ENCODE assay signal across 8 cellular contexts in the genomic region with DNA sequence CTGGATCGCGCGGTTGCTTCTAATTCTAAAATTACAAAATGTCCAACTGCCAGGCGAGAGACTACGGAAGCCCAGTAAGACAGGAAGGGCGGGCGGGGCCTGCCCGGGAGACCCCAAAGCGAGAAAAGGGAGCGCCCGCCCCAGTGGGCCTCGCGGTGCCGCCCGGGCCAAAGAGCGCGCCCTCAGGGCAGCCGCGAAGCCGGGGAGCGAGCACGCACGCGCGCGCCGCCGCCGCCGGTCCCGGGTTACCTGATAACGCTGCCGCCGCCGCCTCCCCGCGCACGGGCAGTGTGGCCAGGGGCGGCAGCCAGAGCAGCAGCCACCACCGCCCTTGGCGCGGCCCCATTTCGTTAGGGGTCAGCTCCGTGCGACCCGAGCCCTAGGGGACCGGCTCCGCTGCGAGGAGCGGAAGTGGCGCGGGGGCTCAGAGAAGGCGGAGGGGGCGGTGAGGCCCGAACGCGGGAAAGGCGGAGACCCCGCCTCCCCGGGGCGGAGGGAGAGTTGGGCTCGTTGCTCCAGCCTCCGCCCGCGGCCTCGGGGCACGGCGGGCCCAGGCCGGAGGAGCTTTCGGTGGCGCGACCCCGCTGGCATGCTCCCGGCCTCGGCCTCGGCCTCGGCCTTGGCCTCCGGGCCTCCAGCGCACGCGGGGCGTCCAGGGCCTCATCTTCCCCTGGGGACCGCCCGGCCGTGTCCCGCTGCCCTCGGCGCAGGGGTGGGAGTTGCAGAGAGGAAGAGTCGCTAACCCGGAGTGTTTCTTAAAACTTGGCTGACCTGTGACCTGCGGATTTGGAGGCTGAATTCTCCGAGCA. TPM values are rescaled to one million over a fixed set of nuclear protein-coding genes. Genes with fewer than 3 reads are reported as not detected.
A peak's percentile ranks its signal among the peaks of the same experiment; 100 is the strongest.
DNase-seq lines count a peak whose midpoint lies in the region; ATAC-seq and TF ChIP-seq lines count a peak whose summit lies in the region.

Gene NEMP2 (minus strand): TSS at position 413 of the 809 bp plus-strand sequence. CDS start 67 bp downstream, at position 346.

- no peak for DNase-seq in BJ (ENCODE audit: low read depth)
- DNase-seq in NCI-H748 (lab: John Stamatoyannopoulos, UW; ENCODE audit: unreplicated experiment): peak; percentile 96
- DNase-seq in activated CD8-positive, alpha-beta T cell treated with anti-CD3 and anti-CD28 coated beads for 36 hours: peak; percentile 86
- DNase-seq in effector CD4-positive, alpha-beta T cell: peak; percentile 63
- peak; percentile 58 to 67 for DNase-seq in lung microvascular endothelial cell (ENCODE audit: low read depth in 2 of 2)
- peak; percentile 70 for DNase-seq in stimulated activated CD8-positive, alpha-beta memory T cell treated with anti-CD3 and anti-CD28 coated beads, Interleukin-12 subunit alpha, Interleukin-12 subunit beta, amount 100 ng/mL, for 24 hours (ENCODE audit: extremely low read depth)

- H3K4me1 Mint-ChIP-seq in activated CD8-positive, alpha-beta T cell treated with anti-CD3 and anti-CD28 coated beads for 36 hours (ENCODE audit: low read depth): peaks cover 52% of the 10 kb centered on the region

- H3K4me3 Mint-ChIP-seq in activated CD8-positive, alpha-beta T cell treated with anti-CD3 and anti-CD28 coated beads for 36 hours: peak within 1 kb of the TSS; percentile 96

- CTCF ChIA-PET in BJ (lab: Yijun Ruan, JAX): no interaction called here
- CTCF ChIA-PET in activated CD8-positive, alpha-beta T cell treated with anti-CD3 and anti-CD28 coated beads for 36 hours (lab: Charles Lee): interaction anchor here (0.7 kb wide), 1 partner anchor 226 kb away, joined by 4 read pairs; no protein-coding TSS in a partner anchor

- H3K27ac Mint-ChIP-seq in activated CD8-positive, alpha-beta T cell treated with anti-CD3 and anti-CD28 coated beads for 36 hours: peak within 1 kb of the TSS; percentile 100

- no peaks in the 10 kb centered on the region for H3K36me3 ChIP-seq in BJ (ENCODE audit: control insufficient read depth, insufficient read depth, low read length)

- ATAC-seq in GM19035 (IDR thresholded peaks at IDR 0.05; ENCODE audit: unreplicated experiment): peak; percentile 78
- peak; percentile 62 for ATAC-seq in HG03342 (IDR thresholded peaks at IDR 0.05; ENCODE audit: unreplicated experiment)
- ATAC-seq in activated CD8-positive, alpha-beta T cell treated with anti-CD3 and anti-CD28 coated beads for 36 hours: peak; percentile 78

- H3K36me3 Mint-ChIP-seq in activated CD8-positive, alpha-beta T cell treated with anti-CD3 and anti-CD28 coated beads for 36 hours (ENCODE audit: low read depth): peaks cover 42% of the 10 kb centered on the region

- H3K27me3 ChIP-seq in BJ (ENCODE audit: control insufficient read depth, insufficient read depth, low read length): no peaks in the 10 kb centered on the region

- peaks cover 29% of the 10 kb centered on the region for H3K9me3 Mint-ChIP-seq in activated CD8-positive, alpha-beta T cell treated with anti-CD3 and anti-CD28 coated beads for 36 hours

- peak within 1 kb of the TSS; percentile 61 for H3K4me3 ChIP-seq in BJ (ENCODE audit: low read depth, low read length)

- TF ChIP-seq CTCF in BJ (IDR thresholded peaks at IDR 0.05; ENCODE audit: insufficient read depth, low read depth, low read length): no peak
- no peak for TF ChIP-seq CTCF in activated CD8-positive, alpha-beta T cell treated with anti-CD3 and anti-CD28 coated beads for 36 hours (IDR thresholded peaks at IDR 0.05)

- POLR2A ChIA-PET in BJ (lab: Charles Lee): interaction anchor here (0.6 kb wide), 1 partner anchor 113 kb away, joined by 5 read pairs; no protein-coding TSS in a partner anchor
- POLR2A ChIA-PET in activated CD8-positive, alpha-beta T cell treated with anti-CD3 and anti-CD28 coated beads for 36 hours (lab: Charles Lee): interaction anchor here (0.7 to 2.1 kb wide), 21 partner anchors 9 to 215 kb away, joined by 3 to 11 read pairs (median 4); partner anchors contain the start of genes HIBCH, MFSD6 and NAB1

- intact Hi-C loops in activated CD8-positive, alpha-beta T cell treated with anti-CD3 and anti-CD28 coated beads for 36 hours (cut with micrococcal nuclease): loop anchor here (5.0 to 10.0 kb wide), 2 partner anchors 118 to 230 kb away; no protein-coding TSS in a partner anchor

- no peaks in the 10 kb centered on the region for H3K27me3 Mint-ChIP-seq in activated CD8-positive, alpha-beta T cell treated with anti-CD3 and anti-CD28 coated beads for 36 hours

RNA-seq across cellular contexts. Expression of gene NEMP2, which starts in this region (rescaled TPM):
- 2.1 and 5.8 TPM in 2 replicates for polyA plus RNA-seq in BJ (2011; rRNA removed)
- polyA minus RNA-seq in BJ (2011; rRNA and poly(A)+ RNA removed): 7.1 and 8.2 TPM in 2 replicates
- 10 to 100 TPM; 17.2 to 19.5 TPM for total RNA-seq in activated CD8-positive, alpha-beta T cell treated with anti-CD3 and anti-CD28 coated beads for 36 hours
- total RNA-seq in lung microvascular endothelial cell: 1.5 and 1.8 TPM in 2 replicates
